1 cellular context compared by ENCODE assay signal in genomic region chr17:38667099-38667786, GRCh38.
TF ChIP-seq lines count a peak whose summit lies in the region.

No MANE protein-coding gene starts in this region.

TF ChIP-seq in HEK293, 187 proteins besides CTCF, POLR2A, EP300 and RAD21 (continued from another document and continues in another):
- TF ChIP-seq, protein P1, sequence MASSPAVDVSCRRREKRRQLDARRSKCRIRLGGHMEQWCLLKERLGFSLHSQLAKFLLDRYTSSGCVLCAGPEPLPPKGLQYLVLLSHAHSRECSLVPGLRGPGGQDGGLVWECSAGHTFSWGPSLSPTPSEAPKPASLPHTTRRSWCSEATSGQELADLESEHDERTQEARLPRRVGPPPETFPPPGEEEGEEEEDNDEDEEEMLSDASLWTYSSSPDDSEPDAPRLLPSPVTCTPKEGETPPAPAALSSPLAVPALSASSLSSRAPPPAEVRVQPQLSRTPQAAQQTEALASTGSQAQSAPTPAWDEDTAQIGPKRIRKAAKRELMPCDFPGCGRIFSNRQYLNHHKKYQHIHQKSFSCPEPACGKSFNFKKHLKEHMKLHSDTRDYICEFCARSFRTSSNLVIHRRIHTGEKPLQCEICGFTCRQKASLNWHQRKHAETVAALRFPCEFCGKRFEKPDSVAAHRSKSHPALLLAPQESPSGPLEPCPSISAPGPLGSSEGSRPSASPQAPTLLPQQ (tag by site-specific recombination; IDR thresholded peaks at IDR 0.05) = 0 out of 2 replicates have a peak, but pooled peaks have one; percentile 26
- TF ChIP-seq ZNF501 (tag by site-specific recombination; IDR thresholded peaks at IDR 0.05) = peak; percentile 90
- TF ChIP-seq BCL11A (tag by site-specific recombination; IDR thresholded peaks at IDR 0.05; ENCODE audit: low read depth) = 0 out of 2 replicates have a peak, but pooled peaks have one; percentile 32
- TF ChIP-seq ZNF221 (tag by site-specific recombination; IDR thresholded peaks at IDR 0.05; ENCODE audit: borderline replicate concordance) = peak; percentile 59; the same call in 1 of the 2 replicates
- TF ChIP-seq SP7 (tag by site-specific recombination; IDR thresholded peaks at IDR 0.05) = no peak
- TF ChIP-seq, protein P2, sequence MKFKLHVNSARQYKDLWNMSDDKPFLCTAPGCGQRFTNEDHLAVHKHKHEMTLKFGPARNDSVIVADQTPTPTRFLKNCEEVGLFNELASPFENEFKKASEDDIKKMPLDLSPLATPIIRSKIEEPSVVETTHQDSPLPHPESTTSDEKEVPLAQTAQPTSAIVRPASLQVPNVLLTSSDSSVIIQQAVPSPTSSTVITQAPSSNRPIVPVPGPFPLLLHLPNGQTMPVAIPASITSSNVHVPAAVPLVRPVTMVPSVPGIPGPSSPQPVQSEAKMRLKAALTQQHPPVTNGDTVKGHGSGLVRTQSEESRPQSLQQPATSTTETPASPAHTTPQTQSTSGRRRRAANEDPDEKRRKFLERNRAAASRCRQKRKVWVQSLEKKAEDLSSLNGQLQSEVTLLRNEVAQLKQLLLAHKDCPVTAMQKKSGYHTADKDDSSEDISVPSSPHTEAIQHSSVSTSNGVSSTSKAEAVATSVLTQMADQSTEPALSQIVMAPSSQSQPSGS (tag by site-specific recombination; IDR thresholded peaks at IDR 0.05; ENCODE audit: low read depth) = no peak
- peak; percentile 97 for TF ChIP-seq ZNF202 (tag by site-specific recombination; IDR thresholded peaks at IDR 0.05; ENCODE audit: borderline replicate concordance)
- no peak for TF ChIP-seq ZNF423 (tag by site-specific recombination; IDR thresholded peaks at IDR 0.05)
- no peak for TF ChIP-seq KLF1 (tag by site-specific recombination; IDR thresholded peaks at IDR 0.05)
- TF ChIP-seq ZSCAN23 (tag by site-specific recombination; IDR thresholded peaks at IDR 0.05) = peak; percentile 56; the same call in 1 of the 2 replicates
- TF ChIP-seq ZNF626 (tag by site-specific recombination; IDR thresholded peaks at IDR 0.05) = no peak
- TF ChIP-seq ZNF280C (tag by site-specific recombination; IDR thresholded peaks at IDR 0.05) = no peak
- peak; percentile 96 for TF ChIP-seq ZNF266 (tag by site-specific recombination; IDR thresholded peaks at IDR 0.05; ENCODE audit: low read depth)
- no peak for TF ChIP-seq ZBTB6 (tag by site-specific recombination; IDR thresholded peaks at IDR 0.05)
- peak; percentile 87 for TF ChIP-seq ZNF530 (tag by site-specific recombination; IDR thresholded peaks at IDR 0.05; ENCODE audit: low read depth)
- TF ChIP-seq ZNF121 (tag by site-specific recombination; IDR thresholded peaks at IDR 0.05) = no peak; the same call in 1 of the 2 replicates
- TF ChIP-seq ZNF114 (tag by site-specific recombination; IDR thresholded peaks at IDR 0.05) = no peak
- TF ChIP-seq, protein P3, sequence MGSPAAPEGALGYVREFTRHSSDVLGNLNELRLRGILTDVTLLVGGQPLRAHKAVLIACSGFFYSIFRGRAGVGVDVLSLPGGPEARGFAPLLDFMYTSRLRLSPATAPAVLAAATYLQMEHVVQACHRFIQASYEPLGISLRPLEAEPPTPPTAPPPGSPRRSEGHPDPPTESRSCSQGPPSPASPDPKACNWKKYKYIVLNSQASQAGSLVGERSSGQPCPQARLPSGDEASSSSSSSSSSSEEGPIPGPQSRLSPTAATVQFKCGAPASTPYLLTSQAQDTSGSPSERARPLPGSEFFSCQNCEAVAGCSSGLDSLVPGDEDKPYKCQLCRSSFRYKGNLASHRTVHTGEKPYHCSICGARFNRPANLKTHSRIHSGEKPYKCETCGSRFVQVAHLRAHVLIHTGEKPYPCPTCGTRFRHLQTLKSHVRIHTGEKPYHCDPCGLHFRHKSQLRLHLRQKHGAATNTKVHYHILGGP (tag by site-specific recombination; IDR thresholded peaks at IDR 0.05) = no peak
- no peak for TF ChIP-seq ZNF837 (tag by site-specific recombination; IDR thresholded peaks at IDR 0.05)
- TF ChIP-seq GFI1B (tag by site-specific recombination; IDR thresholded peaks at IDR 0.05) = peak; percentile 55; the same call in 1 of the 2 replicates
- TF ChIP-seq ZBTB10 (tag by site-specific recombination; IDR thresholded peaks at IDR 0.05) = no peak
- no peak for TF ChIP-seq ZNF37A (tag by site-specific recombination; IDR thresholded peaks at IDR 0.05)
- no peak for TF ChIP-seq KLF10 (tag by site-specific recombination; IDR thresholded peaks at IDR 0.05)
- peak; percentile 72 for TF ChIP-seq ZNF629 (tag by site-specific recombination; IDR thresholded peaks at IDR 0.05)
- TF ChIP-seq SALL2 (tag by site-specific recombination; IDR thresholded peaks at IDR 0.05; ENCODE audit: borderline replicate concordance) = no peak
- TF ChIP-seq ZNF16 (tag by site-specific recombination; IDR thresholded peaks at IDR 0.05; ENCODE audit: low read depth) = 0 out of 2 replicates have a peak, but pooled peaks have one; percentile 35
- TF ChIP-seq ZNF830 (tag by site-specific recombination; IDR thresholded peaks at IDR 0.05; ENCODE audit: low read depth) = no peak
- TF ChIP-seq OVOL3 (tag by site-specific recombination; IDR thresholded peaks at IDR 0.05) = peak; percentile 90; the same call in 1 of the 2 replicates
- no peak for TF ChIP-seq KLF9 (tag by site-specific recombination; IDR thresholded peaks at IDR 0.05; ENCODE audit: low read depth)
- TF ChIP-seq ZFP41 (tag by site-specific recombination; IDR thresholded peaks at IDR 0.05; ENCODE audit: borderline replicate concordance) = no peak
- no peak for TF ChIP-seq ZBTB7A (tag by site-specific recombination; IDR thresholded peaks at IDR 0.05; ENCODE audit: low read depth)
- TF ChIP-seq, protein P4, sequence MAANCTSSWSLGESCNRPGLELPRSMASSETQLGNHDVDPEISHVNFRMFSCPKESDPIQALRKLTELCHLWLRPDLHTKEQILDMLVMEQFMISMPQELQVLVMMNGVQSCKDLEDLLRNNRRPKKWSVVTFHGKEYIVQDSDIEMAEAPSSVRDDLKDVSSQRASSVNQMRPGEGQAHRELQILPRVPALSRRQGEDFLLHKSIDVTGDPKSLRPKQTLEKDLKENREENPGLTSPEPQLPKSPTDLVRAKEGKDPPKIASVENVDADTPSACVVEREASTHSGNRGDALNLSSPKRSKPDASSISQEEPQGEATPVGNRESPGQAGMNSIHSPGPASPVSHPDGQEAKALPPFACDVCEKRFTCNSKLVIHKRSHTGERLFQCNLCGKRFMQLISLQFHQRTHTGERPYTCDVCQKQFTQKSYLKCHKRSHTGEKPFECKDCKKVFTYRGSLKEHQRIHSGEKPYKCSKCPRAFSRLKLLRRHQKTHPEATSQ (tag by site-specific recombination; IDR thresholded peaks at IDR 0.05) = no peak
- peak; percentile 88 for TF ChIP-seq ZNF623 (tag by site-specific recombination; IDR thresholded peaks at IDR 0.05)
- TF ChIP-seq ZNF670 (tag by site-specific recombination; IDR thresholded peaks at IDR 0.05; ENCODE audit: low read depth) = 0 out of 2 replicates have a peak, but pooled peaks have one; percentile 59
- peak; percentile 17; the same call in 1 of the 2 replicates for TF ChIP-seq ZNF585B (tag by site-specific recombination; IDR thresholded peaks at IDR 0.05)
- TF ChIP-seq ZNF600 (tag by site-specific recombination; IDR thresholded peaks at IDR 0.05) = no peak
- TF ChIP-seq ZNF292 (tag by site-specific recombination; IDR thresholded peaks at IDR 0.05; ENCODE audit: borderline replicate concordance, low read depth) = peak; percentile 99
- no peak for TF ChIP-seq ZNF776 (tag by site-specific recombination; IDR thresholded peaks at IDR 0.05; ENCODE audit: borderline replicate concordance)
- peak; percentile 61 for TF ChIP-seq ZFP3 (tag by site-specific recombination; IDR thresholded peaks at IDR 0.05; ENCODE audit: low read depth)
- peak; percentile 59 for TF ChIP-seq ZNF341 (tag by site-specific recombination; IDR thresholded peaks at IDR 0.05; ENCODE audit: low read depth)
- TF ChIP-seq ZNF174 (tag by site-specific recombination; IDR thresholded peaks at IDR 0.05) = no peak
- peak; percentile 96; the same call in 1 of the 2 replicates for TF ChIP-seq ZNF404 (tag by site-specific recombination; IDR thresholded peaks at IDR 0.05)
- TF ChIP-seq, protein P5, sequence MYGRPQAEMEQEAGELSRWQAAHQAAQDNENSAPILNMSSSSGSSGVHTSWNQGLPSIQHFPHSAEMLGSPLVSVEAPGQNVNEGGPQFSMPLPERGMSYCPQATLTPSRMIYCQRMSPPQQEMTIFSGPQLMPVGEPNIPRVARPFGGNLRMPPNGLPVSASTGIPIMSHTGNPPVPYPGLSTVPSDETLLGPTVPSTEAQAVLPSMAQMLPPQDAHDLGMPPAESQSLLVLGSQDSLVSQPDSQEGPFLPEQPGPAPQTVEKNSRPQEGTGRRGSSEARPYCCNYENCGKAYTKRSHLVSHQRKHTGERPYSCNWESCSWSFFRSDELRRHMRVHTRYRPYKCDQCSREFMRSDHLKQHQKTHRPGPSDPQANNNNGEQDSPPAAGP (tag by site-specific recombination; IDR thresholded peaks at IDR 0.05) = peak; percentile 52; the same call in 1 of the 2 replicates
- TF ChIP-seq ZNF791 (tag by site-specific recombination; IDR thresholded peaks at IDR 0.05) = peak; percentile 84; the same call in 1 of the 2 replicates
- TF ChIP-seq ZNF561 (tag by site-specific recombination; IDR thresholded peaks at IDR 0.05; ENCODE audit: borderline replicate concordance) = no peak; the same call in 1 of the 2 replicates
- no peak; the same call in 1 of the 2 replicates for TF ChIP-seq ZNF785 (tag by site-specific recombination; IDR thresholded peaks at IDR 0.05)
- no peak for TF ChIP-seq ZFHX2 (tag by site-specific recombination; conservative IDR thresholded peaks at IDR 0.05)
- TF ChIP-seq GLI4 (tag by site-specific recombination; IDR thresholded peaks at IDR 0.05) = no peak
- no peak for TF ChIP-seq ZNF544 (tag by site-specific recombination; IDR thresholded peaks at IDR 0.05)
- TF ChIP-seq KLF16 (tag by site-specific recombination; IDR thresholded peaks at IDR 0.05) = no peak
- TF ChIP-seq ZNF324 (tag by site-specific recombination; IDR thresholded peaks at IDR 0.05) = no peak
- no peak for TF ChIP-seq ZNF677 (tag by site-specific recombination; IDR thresholded peaks at IDR 0.05)
- no peak for TF ChIP-seq ZNF777 (tag by site-specific recombination; IDR thresholded peaks at IDR 0.05; ENCODE audit: borderline replicate concordance)
- no peak for TF ChIP-seq ZEB2 (tag by site-specific recombination; IDR thresholded peaks at IDR 0.05)
- TF ChIP-seq ZSCAN4 (tag by site-specific recombination; IDR thresholded peaks at IDR 0.05) = no peak
- peak; percentile 95; the same call in 1 of the 2 replicates for TF ChIP-seq ZNF354C (tag by site-specific recombination; IDR thresholded peaks at IDR 0.05; ENCODE audit: borderline replicate concordance, low read depth)
- TF ChIP-seq GLIS2 (tag by site-specific recombination; IDR thresholded peaks at IDR 0.05) = no peak
